Comparison of ENCODE assay signal across 8 cellular contexts in genomic region chr17:27893834-27894503, GRCh38. TPM values are rescaled to one million over a fixed set of nuclear protein-coding genes. Genes with fewer than 3 reads are reported as not detected.
DNase-seq lines count a peak whose midpoint lies in the region; ATAC-seq and TF ChIP-seq lines count a peak whose summit lies in the region.

No MANE protein-coding gene starts in this region.

- H3K36me3 ChIP-seq in SJSA1: no peaks in the 10 kb centered on the region
- H3K36me3 ChIP-seq in endocrine pancreas (ENCODE audit: control insufficient read depth, insufficient read depth, low read length): no peaks in the 10 kb centered on the region
- H3K36me3 ChIP-seq in body of pancreas (replicated peaks in 1 of 2; ENCODE audit: insufficient read depth in 1 of 2, low read depth in 2 of 2): no peaks in the 10 kb centered on the region

- TF ChIP-seq POLR2A in body of pancreas (IDR thresholded peaks at IDR 0.05): no peak

- peaks cover 13% of the 10 kb centered on the region for H3K4me1 ChIP-seq in SJSA1 (replicated peaks)
- H3K4me1 ChIP-seq in endocrine pancreas (ENCODE audit: control insufficient read depth, insufficient read depth, low read length): peaks cover 6% of the 10 kb centered on the region
- H3K4me1 ChIP-seq in body of pancreas: peaks cover 38% of the 10 kb centered on the region

- intact Hi-C loops in body of pancreas (cut with DNase I): no loop called here

- ATAC-seq in stimulated activated naive CD8-positive, alpha-beta T cell treated with anti-CD3 and anti-CD28 coated beads, Interleukin-15, amount 100 ng/mL, for 72 hours: no peak
- no peak for ATAC-seq in body of pancreas

- no peaks in the 10 kb centered on the region for H3K9me3 ChIP-seq in SJSA1 (replicated peaks)
- H3K9me3 ChIP-seq in endocrine pancreas (ENCODE audit: control insufficient read depth, low read length): no peaks in the 10 kb centered on the region
- no peaks in the 10 kb centered on the region for H3K9me3 ChIP-seq in body of pancreas

- H3K27ac ChIP-seq in SJSA1 (0 out of 2 replicates have a peak overlapping the region, but pooled peaks have one; percentile 11), body of pancreas (no peak overlapping the region)

- H3K27ac Mint-ChIP-seq in stimulated activated naive CD8-positive, alpha-beta T cell treated with anti-CD3 and anti-CD28 coated beads, Interleukin-15, amount 100 ng/mL, for 72 hours: no peak overlapping the region

- H3K4me1 Mint-ChIP-seq in stimulated activated naive CD8-positive, alpha-beta T cell treated with anti-CD3 and anti-CD28 coated beads, Interleukin-15, amount 100 ng/mL, for 72 hours: peaks cover 17% of the 10 kb centered on the region

- peaks cover 37% of the 10 kb centered on the region for H3K27me3 Mint-ChIP-seq in stimulated activated naive CD8-positive, alpha-beta T cell treated with anti-CD3 and anti-CD28 coated beads, Interleukin-15, amount 100 ng/mL, for 72 hours

- peak; percentile 52 for DNase-seq in SIG-M5 treated with dmso at 0.1 percent for 504 hours (lab: John Stamatoyannopoulos, UW; ENCODE audit: unreplicated experiment)
- no peak for DNase-seq in SIG-M5 (lab: John Stamatoyannopoulos, UW)
- no peak for DNase-seq in SJSA1 (ENCODE audit: low read depth in 1 of 2, low spot score in 2 of 2)
- DNase-seq in stimulated activated naive CD8-positive, alpha-beta T cell treated with anti-CD3 and anti-CD28 coated beads, Interleukin-15, amount 100 ng/mL, for 72 hours: no peak
- no peak for DNase-seq in NCI-H1105 treated with DMSO at 0.1 percent for 48 hours (lab: John Stamatoyannopoulos, UW)
- no peak for DNase-seq in nucleus accumbens (lab: John Stamatoyannopoulos, UW)
- no peak for DNase-seq in body of pancreas

- 36 to 43% methylated on average over 7 of the region's 7 CpGs for WGBS in body of pancreas, 2 donors

- H3K27me3 ChIP-seq in SJSA1 (replicated peaks) (no peaks in the 10 kb centered on the region; the same call in 1 of the 2 replicates), endocrine pancreas (ENCODE audit: control insufficient read depth, insufficient read depth, low read length) (no peaks in the 10 kb centered on the region), body of pancreas (no peaks in the 10 kb centered on the region)

- no peak overlapping the region for H3K9ac ChIP-seq in endocrine pancreas (ENCODE audit: control insufficient read depth, insufficient read depth, low read length)

- no peak for TF ChIP-seq CTCF in body of pancreas (IDR thresholded peaks at IDR 0.05)

- H3K4me3 Mint-ChIP-seq in stimulated activated naive CD8-positive, alpha-beta T cell treated with anti-CD3 and anti-CD28 coated beads, Interleukin-15, amount 100 ng/mL, for 72 hours: peak overlapping the region; percentile 77 to 85

- H3K9me3 Mint-ChIP-seq in stimulated activated naive CD8-positive, alpha-beta T cell treated with anti-CD3 and anti-CD28 coated beads, Interleukin-15, amount 100 ng/mL, for 72 hours: no peaks in the 10 kb centered on the region

- H3K4me3 ChIP-seq in SJSA1 (no peak overlapping the region), endocrine pancreas (ENCODE audit: control insufficient read depth, insufficient read depth, low read length) (peak overlapping the region; percentile 67), body of pancreas (no peak overlapping the region)

RNA-seq across cellular contexts. Expression of gene LYRM9, which starts 0.8 kb away (rescaled TPM):
- 4.8 and 4.9 TPM in 2 replicates for total RNA-seq in SJSA1 (2014; rRNA removed; shearing (Covaris generic))
- 10 to 100 TPM; 11.7 to 14.5 TPM for total RNA-seq in body of pancreas
